In genomic region chr5:33523208-33523771, GRCh38 we compare ENCODE assay signal across 23 cellular contexts.
"Had no signal": no experiment of that assay in that cellular context is flagged by ENCODE, and none has a peak within 500 bp of the region (broad histone marks: within the 10 kb centered on the region; RNA-seq: fewer than 3 reads in every experiment).

No MANE protein-coding gene starts in this region.

- ATAC-seq: Right ventricle myocardium inferior, T-cell had no signal

- H3K27ac ChIP-seq: KMS-11, PC-9, SK-N-MC had no signal

- H3K9ac ChIP-seq: KMS-11 had no signal

- DNase-seq: activated B cell treated with CpG ODN at 0.5 μM for 24 hours; activated CD4-positive, alpha-beta memory T cell treated with anti-CD3 and anti-CD28 coated beads, Interleukin-2, amount 10 ng/mL, durations not matched to agents 7 days and 5 days; activated CD4-positive, alpha-beta T cell treated with anti-CD3 and anti-CD28 coated beads for 1 hour; activated CD4-positive, alpha-beta T cell treated with anti-CD3 and anti-CD28 coated beads, Interleukin-2, amount 10 ng/mL, durations not matched to agents 7 days and 5 days; activated effector memory CD4-positive, alpha-beta T cell treated with Interleukin-2 at 50 U/mL for 16 hours; activated naive CD4-positive, alpha-beta T cell treated with Interleukin-2 at 50 U/mL for 16 hours; activated T-cell treated with anti-CD3 and anti-CD28 coated beads for 4 hours; amygdala; NCI-H1092; NCI-H1417 treated with DMSO at 0.1 percent for 48 hours; NCI-H1694; NCI-H2029; NCI-H510A treated with DMSO at 0.1 percent for 48 hours; NCI-H69; PC-9; T-cell; T-helper 2 cell; T1000 had no signal

- H2AFZ ChIP-seq: PC-9 had no signal

- FAIRE-seq: astrocyte, TTC549 had no signal

- H3K4me3 ChIP-seq: PC-9, SK-N-MC had no signal

- H3K4me2 ChIP-seq: KMS-11, PC-9 had no signal
